ENCODE assay signal across 8 cellular contexts in genomic region chr1:100921110-100921706, GRCh38. TPM values are rescaled to one million over a fixed set of nuclear protein-coding genes. Genes with fewer than 3 reads are reported as not detected.
DNase-seq lines count a peak whose midpoint lies in the region; ATAC-seq and TF ChIP-seq lines count a peak whose summit lies in the region.

No MANE protein-coding gene starts in this region.

- no peaks in the 10 kb centered on the region for H3K4me1 Mint-ChIP-seq in WTC11

- H4K20me1 ChIP-seq in hepatocyte (ENCODE audit: insufficient read depth, poor library complexity, severe bottlenecking), result no peaks in the 10 kb centered on the region

- H3K36me3 ChIP-seq in hepatocyte (replicated peaks; ENCODE audit: insufficient read depth, low read depth) (no peaks in the 10 kb centered on the region), thyroid gland (peaks cover 6 to 7% of the 10 kb centered on the region in 2 donors), MG63 (peaks cover 35% of the 10 kb centered on the region)

- H3K79me2 ChIP-seq in hepatocyte, result no peaks in the 10 kb centered on the region

- H3K27me3 ChIP-seq in hepatocyte (no peaks in the 10 kb centered on the region), thyroid gland (no peaks in the 10 kb centered on the region), MG63 (no peaks in the 10 kb centered on the region)

- H3K4me3 ChIP-seq in hepatocyte (no peak overlapping the region), thyroid gland (replicated peaks in 1 of 3) (no peak overlapping the region), MG63 (no peak overlapping the region)

- TF ChIP-seq CTCF in WTC11 (IDR thresholded peaks at IDR 0.05) (peak; percentile 61; the same call in 1 of the 2 replicates), hepatocyte (IDR thresholded peaks at IDR 0.05; ENCODE audit: poor library complexity) (peak; percentile 74), thyroid gland (IDR thresholded peaks at IDR 0.05) (peak; percentile 37 to 71 (median 67))

- no peaks in the 10 kb centered on the region for H3K9me2 ChIP-seq in hepatocyte (replicated peaks; ENCODE audit: insufficient read depth)

- H3K27ac ChIP-seq in hepatocyte (no peak overlapping the region), thyroid gland (no peak overlapping the region)

- no peak overlapping the region for H3K4me3 Mint-ChIP-seq in WTC11

- WGBS in hepatocyte (ENCODE audit: low lambda C conversion rate, missing lambda C conversion rate), result 44% methylated on average over 3 of the region's 3 CpGs
- WGBS in thyroid gland, 2 donors, result 45 to 48% methylated on average over 3 of the region's 3 CpGs

- H3K9me3 ChIP-seq in hepatocyte (ENCODE audit: low read depth) (no peaks in the 10 kb centered on the region), thyroid gland (no peaks in the 10 kb centered on the region), MG63 (no peaks in the 10 kb centered on the region)

- peaks cover 40% of the 10 kb centered on the region for H3K36me3 Mint-ChIP-seq in WTC11

- ATAC-seq in WTC11 (no peak), HG02970 (IDR thresholded peaks at IDR 0.05; ENCODE audit: low FRiP score, unreplicated experiment) (no peak)

- POLR2A ChIA-PET in WTC11 (lab: Charles Lee), result no interaction called here

- H3K9me3 Mint-ChIP-seq in WTC11, result 0 out of 2 replicates have a peak, but pooled peaks cover 3% of the 10 kb centered on the region

- DNase-seq in A172 (ENCODE audit: low spot score) (peak; percentile 50), ELR (ENCODE audit: low read depth) (peak; percentile 74), NCI-H1092 (lab: John Stamatoyannopoulos, UW) (peak; percentile 39), WTC11 (ENCODE audit: low spot score) (no peak), hepatocyte (ENCODE audit: low spot score) (peak; percentile 68), thyroid gland (no peak), MG63 (no peak)

- H3K27ac Mint-ChIP-seq in WTC11, result no peak overlapping the region

- CTCF ChIA-PET in WTC11 (lab: Charles Lee), result interaction anchor here (0.6 kb wide), 1 partner anchor 434 kb away, joined by 3 read pairs; no protein-coding TSS in a partner anchor

- H3K4me2 ChIP-seq in hepatocyte, result no peak overlapping the region

- H2AFZ ChIP-seq in hepatocyte, result no peak overlapping the region

- H3K4me1 ChIP-seq in hepatocyte (ENCODE audit: insufficient read depth), result no peaks in the 10 kb centered on the region
- no peaks in the 10 kb centered on the region for H3K4me1 ChIP-seq in thyroid gland

- no peaks in the 10 kb centered on the region for H3K27me3 Mint-ChIP-seq in WTC11 (ENCODE audit: low read depth)

- TF ChIP-seq POLR2A in thyroid gland (IDR thresholded peaks at IDR 0.05), result no peak

- intact Hi-C loops in thyroid gland (cut with DNase I), result loop anchor here (5.0 to 10.0 kb wide), 2 partner anchors 316 to 364 kb away; partner anchors contain the start of gene S1PR1

TF ChIP-seq in WTC11, 78 proteins besides CTCF, POLR2A, EP300 and RAD21 (continues in another document):
- TF ChIP-seq ZNF423 (CRISPR knock-in tag; IDR thresholded peaks at IDR 0.05), result no peak
- no peak for TF ChIP-seq MLX (CRISPR knock-in tag; IDR thresholded peaks at IDR 0.05)
- no peak for TF ChIP-seq FOXK1 (CRISPR knock-in tag; IDR thresholded peaks at IDR 0.05)
- no peak for TF ChIP-seq AR (CRISPR knock-in tag; IDR thresholded peaks at IDR 0.05)
- TF ChIP-seq FOXP1 (CRISPR knock-in tag; IDR thresholded peaks at IDR 0.05; ENCODE audit: borderline replicate concordance), result no peak
- TF ChIP-seq E2F1 (CRISPR knock-in tag; IDR thresholded peaks at IDR 0.05), result no peak
- TF ChIP-seq E2F4 (CRISPR knock-in tag; IDR thresholded peaks at IDR 0.05; ENCODE audit: borderline replicate concordance, low read depth), result no peak
- TF ChIP-seq ZNF512 (CRISPR knock-in tag; IDR thresholded peaks at IDR 0.05; ENCODE audit: borderline replicate concordance), result no peak
- no peak for TF ChIP-seq USF2 (CRISPR knock-in tag; IDR thresholded peaks at IDR 0.05)
- no peak for TF ChIP-seq SP1 (CRISPR knock-in tag; conservative IDR thresholded peaks at IDR 0.05)
- TF ChIP-seq RELA (CRISPR knock-in tag; IDR thresholded peaks at IDR 0.05; ENCODE audit: borderline replicate concordance), result no peak
- TF ChIP-seq CREB1 (CRISPR knock-in tag; IDR thresholded peaks at IDR 0.05), result no peak

RNA-seq across cellular contexts. Expression of gene SLC30A7, which starts 25.3 kb away (rescaled TPM):
- 29.5 and 45.3 TPM in 2 replicates for total RNA-seq in A172 (2014; rRNA removed; shearing (Covaris generic))
- total RNA-seq in WTC11 (2021) (17.2 to 20.7 TPM (median 18.6 TPM) in 3 replicates), hepatocyte (39.9 and 61.9 TPM in 2 replicates), thyroid gland (10 to 100 TPM; 32.4 to 39.7 (median 36.1) TPM)
- polyA plus RNA-seq in hepatocyte, result 18.2 and 23.0 TPM in 2 replicates
- total RNA-seq in MG63 (2014; rRNA removed; shearing (Covaris generic); ENCODE audit: low replicate concordance), result 15.2 and 26.6 TPM in 2 replicates

RNA-seq across cellular contexts. Expression of gene EXTL2, which starts 26.6 kb away (rescaled TPM):
- total RNA-seq in A172 (2014; rRNA removed; shearing (Covaris generic)), result 20.9 and 24.3 TPM in 2 replicates
- total RNA-seq in WTC11 (2021) (36.4 to 41.0 TPM (median 37.8 TPM) in 3 replicates), hepatocyte (28.6 and 30.9 TPM in 2 replicates), thyroid gland (10 to 100 TPM; 13.9 to 17.4 (median 17.2) TPM)
- polyA plus RNA-seq in hepatocyte, result 16.9 and 19.7 TPM in 2 replicates
- 15.8 and 21.1 TPM in 2 replicates for total RNA-seq in MG63 (2014; rRNA removed; shearing (Covaris generic); ENCODE audit: low replicate concordance)

Comparison
In these comparisons a context has a peak if more than half of its experiments do, and no peak if none do; other contexts are left out.
1. DNase-seq: peak in A172 (single experiment), ELR (single experiment), NCI-H1092 (single experiment) and hepatocyte (single experiment); none in WTC11 (single experiment), thyroid gland (0 of 2) and MG63 (single experiment).
2. Peak in every context shown above with its lines, with median percentiles within 50 percentile points of each other: CTCF ChIP-seq.